15 cellular contexts compared by ENCODE assay signal in genomic region chr10:131955591-131956340, GRCh38.
"Had no signal": no experiment of that assay in that cellular context is flagged by ENCODE, and none has a peak within 500 bp of the region (broad histone marks: within the 10 kb centered on the region; RNA-seq: fewer than 3 reads in every experiment).

No MANE protein-coding gene starts in this region.

- H3K9me3 ChIP-seq: heart left ventricle, ovary, thoracic aorta had no signal

- H3K27ac ChIP-seq: brain microvascular endothelial cell, heart left ventricle, ovary, thoracic aorta had no signal

- ATAC-seq: activated CD4-positive, CD25-positive, alpha-beta regulatory T cell treated with anti-CD3 and anti-CD28 coated beads, Interleukin-2, amount 50 U/mL, for 24 hours; effector memory CD8-positive, alpha-beta T cell; stimulated activated effector memory CD8-positive, alpha-beta T cell treated with anti-CD3 and anti-CD28 coated beads, Interleukin-12 subunit alpha, Interleukin-12 subunit beta, amount 100 ng/mL, for 72 hours had no signal

- H3K4me3 ChIP-seq: heart left ventricle, lung, ovary, thoracic aorta had no signal

- H3K36me3 ChIP-seq: ovary had no signal

- H3K27me3 ChIP-seq: brain microvascular endothelial cell, heart left ventricle, ovary had no signal

- DNase-seq: activated naive CD8-positive, alpha-beta T cell treated with anti-CD3 and anti-CD28 coated beads for 36 hours; activated T-cell treated with anti-CD3 and anti-CD28 coated beads, Interleukin-2, amount 50 U/mL, for 48 hours; amygdala; brain microvascular endothelial cell; cerebellar nuclear complex; dermis blood vessel endothelial cell; effector memory CD8-positive, alpha-beta T cell; heart left ventricle; immature natural killer cell; midbrain had no signal

- H3K4me1 ChIP-seq: heart left ventricle had no signal
